In the genomic region with DNA sequence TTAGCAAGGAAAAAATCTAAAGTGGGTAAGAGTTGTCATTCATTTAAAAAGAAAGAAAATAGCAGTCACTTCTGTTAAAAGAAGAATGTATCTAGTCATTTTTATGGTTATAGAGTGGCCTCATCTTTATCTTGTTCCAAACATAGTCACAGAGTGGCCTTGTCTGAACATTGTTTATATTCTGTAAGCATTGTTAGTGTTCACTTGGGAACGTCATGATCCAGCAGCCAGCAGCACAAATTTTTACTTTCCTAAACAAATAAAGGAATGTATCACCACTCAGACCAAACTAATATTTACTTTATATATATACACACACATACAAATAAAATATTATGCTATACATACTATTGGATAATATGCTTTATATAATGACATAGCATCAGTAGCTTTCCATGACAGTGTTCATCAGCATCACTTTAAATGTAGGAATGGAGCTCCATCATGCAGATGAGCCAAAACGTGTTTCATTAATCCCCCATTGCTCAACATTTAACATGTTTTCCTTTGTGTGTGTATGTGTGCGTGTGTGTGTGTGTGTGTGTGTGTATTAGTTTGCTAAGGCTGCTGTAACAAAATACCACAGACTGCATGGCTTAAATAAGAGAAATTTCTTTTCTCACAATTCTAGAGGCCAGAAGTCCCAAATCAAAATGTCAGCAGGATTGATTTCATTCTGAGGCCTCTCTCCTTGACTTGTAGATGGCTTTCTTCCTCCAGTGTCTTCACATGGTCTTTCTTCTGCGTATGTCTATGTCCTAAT, we compare ENCODE assay signal across 1 cellular context.
A peak's percentile ranks its signal among the peaks of the same experiment; 100 is the strongest.
TF ChIP-seq lines count a peak whose summit lies in the region.

No MANE protein-coding gene starts in this region.

TF ChIP-seq in IMR-90, 13 proteins besides CTCF, POLR2A, EP300 and RAD21:
- TF ChIP-seq SMC3 (IDR thresholded peaks at IDR 0.05; ENCODE audit: low read depth, low read length) (no peak), CEBPB (IDR thresholded peaks at IDR 0.05; ENCODE audit: low read depth, low read length) (peak; percentile 41; the same call in 1 of the 2 replicates), FOS (IDR thresholded peaks at IDR 0.05; ENCODE audit: low read depth, low read length) (no peak), NFE2L2 (IDR thresholded peaks at IDR 0.05; ENCODE audit: low read depth, low read length) (no peak)
